29 cellular contexts compared by ENCODE assay signal in the genomic region with DNA sequence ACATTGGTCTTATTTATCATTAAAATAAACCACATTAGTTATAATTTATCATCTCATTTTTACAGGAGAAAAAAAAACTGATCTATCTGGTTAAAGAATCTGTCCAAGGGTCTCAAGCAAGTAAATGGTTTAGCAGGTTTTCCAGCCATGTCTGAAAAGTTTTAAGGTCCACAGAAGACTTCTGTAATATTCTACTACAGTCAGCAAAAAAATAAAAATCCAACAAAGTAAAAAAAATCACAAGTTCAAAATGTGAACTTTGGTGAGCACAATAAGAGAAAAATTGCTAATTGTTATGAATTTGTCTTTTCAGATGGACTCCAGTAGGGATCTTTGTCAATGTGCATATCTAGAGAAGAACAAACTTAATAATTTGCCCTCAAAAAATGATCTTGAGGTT. TPM values are rescaled to one million over a fixed set of nuclear protein-coding genes. Genes with fewer than 3 reads are reported as not detected.
DNase-seq lines count a peak whose midpoint lies in the region; ATAC-seq, FAIRE-seq and TF ChIP-seq lines count a peak whose summit lies in the region.
"Had no signal": no experiment of that assay in that cellular context is flagged by ENCODE, and none has a peak within 500 bp of the region (broad histone marks: within the 10 kb centered on the region; RNA-seq: fewer than 3 reads in every experiment).

No MANE protein-coding gene starts in this region.

- H3K27me3 ChIP-seq in HepG2 (ENCODE audit: control insufficient read depth in 1 of 2, insufficient read depth in 2 of 2, low read length in 2 of 2) (no peaks in the 10 kb centered on the region), right lobe of liver (no peaks in the 10 kb centered on the region), K562 (ENCODE audit: control insufficient read depth in 2 of 2, insufficient read depth in 2 of 2, low read length in 2 of 2) (peaks cover 0 to 3% of the 10 kb centered on the region in 2 experiments; a peak in 1 of 5 replicates)
- H3K27me3 ChIP-seq: BE2C, BLaER1 had no signal

- POLR2A ChIA-PET in HepG2 (lab: Yijun Ruan, JAX) = no interaction called here
- POLR2A ChIA-PET in K562 (lab: Yijun Ruan, JAX) = interaction anchor here (0.7 to 1.1 kb wide), 3 partner anchors 27 to 349 kb away, joined by 4 read pairs; no protein-coding TSS in a partner anchor

- H3K4me2 ChIP-seq in HepG2 (ENCODE audit: low read depth, low read length) = no peak overlapping the region
- H3K4me2 ChIP-seq in K562 (ENCODE audit: insufficient read depth, low read length) = no peak overlapping the region
- H3K4me2 ChIP-seq: BLaER1 had no signal

- intact Hi-C loops in HepG2 (cut with micrococcal nuclease; ENCODE audit: unreplicated experiment) = no loop called here
- intact Hi-C loops in right lobe of liver (cut with DNase I) = no loop called here
- intact Hi-C loops in K562 (cut with micrococcal nuclease) = no loop called here

- CTCF ChIA-PET in HepG2 (lab: Yijun Ruan, JAX; ENCODE audit: low intra/inter-chr PET ratio, low total read pairs) = no interaction called here
- CTCF ChIA-PET in K562 (lab: Yijun Ruan, JAX; ENCODE audit: low intra/inter-chr PET ratio) = no interaction called here

- FAIRE-seq in HepG2 (lab: Jason Lieb, UNC) = no peak
- no peak for FAIRE-seq in K562 (lab: Jason Lieb, UNC)
- FAIRE-seq: GM12878, GM12892, GM18507 had no signal

- no peak overlapping the region for H3K27ac ChIP-seq in HepG2 (ENCODE audit: extremely low read length, insufficient read depth, low read length)
- H3K27ac ChIP-seq in right lobe of liver = no peak overlapping the region
- H3K27ac ChIP-seq in K562 (ENCODE audit: extremely low read depth, low read depth, low read length) = no peak overlapping the region
- H3K27ac ChIP-seq: 22Rv1, BLaER1 had no signal

- H3K4me1 ChIP-seq in HepG2 (ENCODE audit: insufficient read depth, low read length) (no peaks in the 10 kb centered on the region), right lobe of liver (no peaks in the 10 kb centered on the region), K562 (replicated peaks in 1 of 2; ENCODE audit: control insufficient read depth in 2 of 2, insufficient read depth in 2 of 2, low read length in 2 of 2) (no peaks in the 10 kb centered on the region)
- H3K4me1 ChIP-seq: BE2C, BLaER1 had no signal

- H3K36me3 ChIP-seq in HepG2 (replicated peaks in 1 of 2; ENCODE audit: control insufficient read depth in 1 of 2, insufficient read depth in 2 of 2, low read length in 2 of 2) = no peaks in the 10 kb centered on the region
- no peaks in the 10 kb centered on the region for H3K36me3 ChIP-seq in right lobe of liver
- no peaks in the 10 kb centered on the region for H3K36me3 ChIP-seq in K562 (ENCODE audit: control insufficient read depth, insufficient read depth, low read length)
- H3K36me3 ChIP-seq: BE2C, BLaER1 had no signal

- TF ChIP-seq CTCF in HepG2 (CRISPR knock-in tag; IDR thresholded peaks at IDR 0.05) (no peak), right lobe of liver (IDR thresholded peaks at IDR 0.05) (no peak), K562 (IDR thresholded peaks at IDR 0.05 in 2 of 3, conservative IDR thresholded peaks at IDR 0.05 in 1 of 3; ENCODE audit: insufficient read depth in 2 of 3, low read depth in 1 of 3, low read length in 3 of 3) (no peak)

- H3K79me2 ChIP-seq in HepG2 (ENCODE audit: insufficient read depth, low read length) (no peaks in the 10 kb centered on the region), K562 (ENCODE audit: control insufficient read depth, insufficient read depth, low read length) (no peaks in the 10 kb centered on the region)

- TF ChIP-seq EP300 in HepG2 (IDR thresholded peaks at IDR 0.05; ENCODE audit: low read depth in 2 of 2, low read length in 2 of 2) (no peak), HepG2 (CRISPR knock-in tag; IDR thresholded peaks at IDR 0.05; ENCODE audit: borderline replicate concordance) (no peak), K562 (IDR thresholded peaks at IDR 0.05; ENCODE audit: low read length) (no peak)

- H3K9me3 ChIP-seq in HepG2 (ENCODE audit: low read length) (no peaks in the 10 kb centered on the region), right lobe of liver (no peaks in the 10 kb centered on the region), K562 (replicated peaks; ENCODE audit: control insufficient read depth, insufficient read depth, low read depth, low read length) (no peaks in the 10 kb centered on the region)
- H3K9me3 ChIP-seq: BE2C, BLaER1 had no signal

- H3K4me3 ChIP-seq in HepG2 (replicated peaks in 1 of 3; ENCODE audit: insufficient read depth in 1 of 3, low read depth in 2 of 3, low read length in 3 of 3) (no peak overlapping the region), right lobe of liver (no peak overlapping the region), K562 (no peak overlapping the region)
- H3K4me3 ChIP-seq: BLaER1, GM12878 had no signal

- no peak overlapping the region for H2AFZ ChIP-seq in HepG2 (ENCODE audit: low read length)
- H2AFZ ChIP-seq in K562 (ENCODE audit: low read depth, low read length) = no peak overlapping the region

- BruUV-seq in HepG2 (replicated peaks; lab: Mats Ljungman, UMichigan) = no TSS peak
- no TSS peak for BruUV-seq in K562 (replicated peaks; lab: Mats Ljungman, UMichigan)

- no peak overlapping the region for H3K9ac ChIP-seq in HepG2 (ENCODE audit: insufficient read depth, low read depth, low read length)
- no peak overlapping the region for H3K9ac ChIP-seq in K562 (ENCODE audit: insufficient read depth in 1 of 2, low read depth in 2 of 2, low read length in 2 of 2)
- H3K9ac ChIP-seq: BLaER1 had no signal

- TF ChIP-seq RAD21 in HepG2 (CRISPR knock-in tag; IDR thresholded peaks at IDR 0.05) = no peak
- no peak for TF ChIP-seq RAD21 in K562 (CRISPR knock-in tag; conservative IDR thresholded peaks at IDR 0.05 in 1 of 2, IDR thresholded peaks at IDR 0.05 in 1 of 2)

- ATAC-seq in HepG2 = no peak
- no peak for ATAC-seq in right lobe of liver
- no peak for ATAC-seq in K562
- ATAC-seq in HG03460 (IDR thresholded peaks at IDR 0.05; ENCODE audit: unreplicated experiment) = no peak
- ATAC-seq: GM12878 had no signal

- no peak for DNase-seq in HepG2 (ENCODE audit: low spot score)
- no peak for DNase-seq in right lobe of liver
- DNase-seq in K562 (ENCODE audit: extremely low read depth in 1 of 4, low spot score in 3 of 4) = no peak
- DNase-seq: ACHN; BE2C; C1 segment of cervical spinal cord; CD4-positive, alpha-beta memory T cell; CD4-positive, CD25-positive, alpha-beta regulatory T cell; CD8-positive, alpha-beta memory T cell; COR-L47; DMS 273 treated with DMSO at 0.1 percent for 48 hours; DMS153; DMS53; DMS79; DND-41; EL; GDM1 had no signal

- in situ Hi-C loops in HepG2 (cut with HindIII; ENCODE audit: extremely low pct_ligation_motif_present, low pct_unique_long_range_greater_than_20kb) (no loop called here), K562 (cut with MboI) (loop anchor here (10.0 kb wide), 1 partner anchor 277 kb away; no protein-coding TSS in a partner anchor)

- no peaks in the 10 kb centered on the region for H4K20me1 ChIP-seq in HepG2 (ENCODE audit: insufficient read depth, low read length)
- no peaks in the 10 kb centered on the region for H4K20me1 ChIP-seq in K562 (replicated peaks; ENCODE audit: control insufficient read depth, insufficient read depth, low read length)
- H4K20me1 ChIP-seq: BLaER1 had no signal

- H3K9me1 ChIP-seq in K562 (ENCODE audit: control insufficient read depth, insufficient read depth, low read length) = no peaks in the 10 kb centered on the region

- TF ChIP-seq POLR2A in HepG2 (IDR thresholded peaks at IDR 0.05; ENCODE audit: insufficient read depth in 1 of 2, low read depth in 2 of 2, low read length in 2 of 2) (no peak), right lobe of liver (IDR thresholded peaks at IDR 0.05) (no peak), K562 (conservative IDR thresholded peaks at IDR 0.05) (no peak)

RNA-seq across cellular contexts. Expression of a gene that starts 1.3 kb away (rescaled TPM):
- total RNA-seq in HepG2 (2016; rRNA removed; fragmentation: Illumina TruSeq; extraction: Trizol) (not detected in 2 replicates), right lobe of liver (not detected), K562 (2014; rRNA removed) (not detected in 2 replicates), K562 (2014; rRNA removed; fragmentation: Illumina TruSeq; extraction: Trizol) (not detected in 2 replicates), K562 (2015; rRNA removed; fragmentation: Illumina TruSeq; extraction: Trizol) (not detected in 2 replicates), K562 (2021) (not detected in 2 replicates)
- not detected in 2 replicates for total RNA-seq in HepG2 (2016; cell fraction: cytosol; rRNA removed; fragmentation: Illumina TruSeq; extraction: Trizol; ENCODE audit: low read depth)
- total RNA-seq in HepG2 (2016; cell fraction: insoluble cytoplasmic fraction; rRNA removed; fragmentation: Illumina TruSeq; extraction: Trizol) = not detected in 2 replicates
- total RNA-seq in HepG2 (2016; cell fraction: membrane; rRNA removed; fragmentation: Illumina TruSeq; extraction: Trizol) = not detected in 2 replicates
- not detected in 2 replicates for total RNA-seq in HepG2 (2016; cell fraction: nucleus; rRNA removed; fragmentation: Illumina TruSeq; extraction: Trizol)
- polyA plus RNA-seq in HepG2 (2011; rRNA removed) (not detected in 2 replicates), K562 (2011; rRNA removed) (not detected in 2 replicates), K562 (2014; fragmentation: Illumina TruSeq; extraction: Trizol) (not detected in 2 replicates), K562 (2014; fragmentation: Nextera tagmentation; extraction: Ambion mirVana) (not detected), K562 (2014; rRNA removed) (not detected in 2 replicates)
- polyA plus RNA-seq in HepG2 (2011; cell fraction: cytosol; rRNA removed) = not detected in 2 replicates
- polyA plus RNA-seq in HepG2 (2011; cell fraction: nucleus; rRNA removed) = not detected in 2 replicates
- not detected in 2 replicates for polyA plus RNA-seq in HepG2 (2012)
- not detected in 2 replicates for polyA plus RNA-seq in HepG2 (2016; cell fraction: cytosol; fragmentation: Illumina TruSeq; extraction: Trizol; ENCODE audit: low read depth)
- polyA plus RNA-seq in HepG2 (2016; cell fraction: insoluble cytoplasmic fraction; fragmentation: Illumina TruSeq; extraction: Trizol; ENCODE audit: low read depth) = not detected in 2 replicates
- not detected in 2 replicates for polyA plus RNA-seq in HepG2 (2016; cell fraction: membrane; fragmentation: Illumina TruSeq; extraction: Trizol; ENCODE audit: low read depth)
- not detected in 2 replicates for polyA plus RNA-seq in HepG2 (2016; cell fraction: nucleus; fragmentation: Illumina TruSeq; extraction: Trizol; ENCODE audit: insufficient read depth, low read depth)
- polyA minus RNA-seq in HepG2 (2011; rRNA and poly(A)+ RNA removed; ENCODE audit: low replicate concordance) = not detected in 2 replicates
- not detected in 2 replicates for polyA minus RNA-seq in HepG2 (2011; cell fraction: cytosol; rRNA and poly(A)+ RNA removed)
- not detected in 2 replicates for polyA minus RNA-seq in HepG2 (2011; cell fraction: nucleus; rRNA and poly(A)+ RNA removed)
- total RNA-seq in K562 (2011; cell fraction: chromatin; rRNA removed; ENCODE audit: low replicate concordance) = not detected in 2 replicates
- total RNA-seq in K562 (2011; cell fraction: nucleolus; rRNA removed) = not detected in 2 replicates
- total RNA-seq in K562 (2011; cell fraction: nucleoplasm; rRNA removed) = not detected in 2 replicates
- not detected in 2 replicates for polyA plus RNA-seq in K562 (2011; cell fraction: cytosol; rRNA removed)
- polyA plus RNA-seq in K562 (2011; cell fraction: nucleus; rRNA removed) = not detected in 2 replicates
- polyA plus RNA-seq in K562 (2012) = not detected in 2 replicates
- polyA minus RNA-seq in K562 (2011; rRNA and poly(A)+ RNA removed) = not detected in 2 replicates
- polyA minus RNA-seq in K562 (2011; cell fraction: cytosol; rRNA and poly(A)+ RNA removed) = not detected in 2 replicates
- polyA minus RNA-seq in K562 (2011; cell fraction: nucleus; rRNA and poly(A)+ RNA removed) = not detected in 2 replicates
- total RNA-seq: A172; A673; CD4-positive, alpha-beta memory T cell; CD4-positive, CD25-positive, alpha-beta regulatory T cell; CD8-positive, alpha-beta memory T cell; Daoy; G401; GM12878 had no signal
- polyA plus RNA-seq: AG04450; CD14-positive monocyte; CD4-positive, alpha-beta memory T cell; CD4-positive, CD25-positive, alpha-beta regulatory T cell; CD8-positive, alpha-beta memory T cell; GM12878 had no signal

RNA-seq across cellular contexts. Expression of a gene that starts 11.3 kb away (rescaled TPM):
- total RNA-seq in HepG2 (2016; rRNA removed; fragmentation: Illumina TruSeq; extraction: Trizol) (not detected in 2 replicates), right lobe of liver (not detected), K562 (2014; rRNA removed) (not detected in 2 replicates), K562 (2014; rRNA removed; fragmentation: Illumina TruSeq; extraction: Trizol) (not detected in 2 replicates), K562 (2015; rRNA removed; fragmentation: Illumina TruSeq; extraction: Trizol) (not detected in 2 replicates), K562 (2021) (not detected in 2 replicates)
- not detected in 2 replicates for total RNA-seq in HepG2 (2016; cell fraction: cytosol; rRNA removed; fragmentation: Illumina TruSeq; extraction: Trizol; ENCODE audit: low read depth)
- total RNA-seq in HepG2 (2016; cell fraction: insoluble cytoplasmic fraction; rRNA removed; fragmentation: Illumina TruSeq; extraction: Trizol) = not detected in 2 replicates
- total RNA-seq in HepG2 (2016; cell fraction: membrane; rRNA removed; fragmentation: Illumina TruSeq; extraction: Trizol) = not detected in 2 replicates
- not detected in 2 replicates for total RNA-seq in HepG2 (2016; cell fraction: nucleus; rRNA removed; fragmentation: Illumina TruSeq; extraction: Trizol)
- polyA plus RNA-seq in HepG2 (2011; rRNA removed) (not detected in 2 replicates), K562 (2011; rRNA removed) (not detected in 2 replicates), K562 (2014; fragmentation: Illumina TruSeq; extraction: Trizol) (not detected in 2 replicates), K562 (2014; fragmentation: Nextera tagmentation; extraction: Ambion mirVana) (not detected), K562 (2014; rRNA removed) (not detected in 2 replicates)
- polyA plus RNA-seq in HepG2 (2011; cell fraction: cytosol; rRNA removed) = not detected in 2 replicates
- polyA plus RNA-seq in HepG2 (2011; cell fraction: nucleus; rRNA removed) = not detected in 2 replicates
- polyA plus RNA-seq in HepG2 (2012) = not detected in 2 replicates
- not detected in 2 replicates for polyA plus RNA-seq in HepG2 (2016; cell fraction: cytosol; fragmentation: Illumina TruSeq; extraction: Trizol; ENCODE audit: low read depth)
- polyA plus RNA-seq in HepG2 (2016; cell fraction: insoluble cytoplasmic fraction; fragmentation: Illumina TruSeq; extraction: Trizol; ENCODE audit: low read depth) = not detected in 2 replicates
- not detected in 2 replicates for polyA plus RNA-seq in HepG2 (2016; cell fraction: membrane; fragmentation: Illumina TruSeq; extraction: Trizol; ENCODE audit: low read depth)
- polyA plus RNA-seq in HepG2 (2016; cell fraction: nucleus; fragmentation: Illumina TruSeq; extraction: Trizol; ENCODE audit: insufficient read depth, low read depth) = not detected in 2 replicates
- polyA minus RNA-seq in HepG2 (2011; rRNA and poly(A)+ RNA removed; ENCODE audit: low replicate concordance) = not detected in 2 replicates
- not detected in 2 replicates for polyA minus RNA-seq in HepG2 (2011; cell fraction: cytosol; rRNA and poly(A)+ RNA removed)
- polyA minus RNA-seq in HepG2 (2011; cell fraction: nucleus; rRNA and poly(A)+ RNA removed) = not detected in 2 replicates
- not detected in 2 replicates for total RNA-seq in K562 (2011; cell fraction: chromatin; rRNA removed; ENCODE audit: low replicate concordance)
- not detected in 2 replicates for total RNA-seq in K562 (2011; cell fraction: nucleolus; rRNA removed)
- total RNA-seq in K562 (2011; cell fraction: nucleoplasm; rRNA removed) = not detected in 2 replicates
- polyA plus RNA-seq in K562 (2011; cell fraction: cytosol; rRNA removed) = not detected in 2 replicates
- not detected in 2 replicates for polyA plus RNA-seq in K562 (2011; cell fraction: nucleus; rRNA removed)
- not detected in 2 replicates for polyA plus RNA-seq in K562 (2012)
- not detected in 2 replicates for polyA minus RNA-seq in K562 (2011; rRNA and poly(A)+ RNA removed)
- polyA minus RNA-seq in K562 (2011; cell fraction: cytosol; rRNA and poly(A)+ RNA removed) = not detected in 2 replicates
- polyA minus RNA-seq in K562 (2011; cell fraction: nucleus; rRNA and poly(A)+ RNA removed) = not detected in 2 replicates
- total RNA-seq: A172; A673; CD4-positive, alpha-beta memory T cell; CD4-positive, CD25-positive, alpha-beta regulatory T cell; CD8-positive, alpha-beta memory T cell; Daoy; G401; GM12878 had no signal
- polyA plus RNA-seq: AG04450; CD14-positive monocyte; CD4-positive, alpha-beta memory T cell; CD4-positive, CD25-positive, alpha-beta regulatory T cell; CD8-positive, alpha-beta memory T cell; GM12878 had no signal

RNA-seq across cellular contexts. Expression of a gene that starts 24.3 kb away (rescaled TPM):
- total RNA-seq in HepG2 (2016; rRNA removed; fragmentation: Illumina TruSeq; extraction: Trizol) = not detected in 2 replicates
- total RNA-seq in HepG2 (2016; cell fraction: cytosol; rRNA removed; fragmentation: Illumina TruSeq; extraction: Trizol; ENCODE audit: low read depth) = not detected in 2 replicates
- total RNA-seq in HepG2 (2016; cell fraction: insoluble cytoplasmic fraction; rRNA removed; fragmentation: Illumina TruSeq; extraction: Trizol) = not detected in 2 replicates
- total RNA-seq in HepG2 (2016; cell fraction: membrane; rRNA removed; fragmentation: Illumina TruSeq; extraction: Trizol) = not detected in 2 replicates
- not detected in 2 replicates for total RNA-seq in HepG2 (2016; cell fraction: nucleus; rRNA removed; fragmentation: Illumina TruSeq; extraction: Trizol)
- polyA plus RNA-seq in HepG2 (2011; rRNA removed) = not detected in 2 replicates
- not detected in 2 replicates for polyA plus RNA-seq in HepG2 (2011; cell fraction: cytosol; rRNA removed)
- polyA plus RNA-seq in HepG2 (2011; cell fraction: nucleus; rRNA removed) = not detected in 2 replicates
- polyA plus RNA-seq in HepG2 (2012) = not detected in 2 replicates
- polyA plus RNA-seq in HepG2 (2016; cell fraction: cytosol; fragmentation: Illumina TruSeq; extraction: Trizol; ENCODE audit: low read depth) = not detected in 2 replicates
- polyA plus RNA-seq in HepG2 (2016; cell fraction: insoluble cytoplasmic fraction; fragmentation: Illumina TruSeq; extraction: Trizol; ENCODE audit: low read depth) = not detected in 2 replicates
- polyA plus RNA-seq in HepG2 (2016; cell fraction: membrane; fragmentation: Illumina TruSeq; extraction: Trizol; ENCODE audit: low read depth) = not detected in 2 replicates
- not detected in 2 replicates for polyA plus RNA-seq in HepG2 (2016; cell fraction: nucleus; fragmentation: Illumina TruSeq; extraction: Trizol; ENCODE audit: insufficient read depth, low read depth)
- polyA minus RNA-seq in HepG2 (2011; rRNA and poly(A)+ RNA removed; ENCODE audit: low replicate concordance) = not detected in 2 replicates
- polyA minus RNA-seq in HepG2 (2011; cell fraction: cytosol; rRNA and poly(A)+ RNA removed) = not detected in 2 replicates
- polyA minus RNA-seq in HepG2 (2011; cell fraction: nucleus; rRNA and poly(A)+ RNA removed) = not detected in 2 replicates
- not detected for total RNA-seq in right lobe of liver
- total RNA-seq in K562 (2011; cell fraction: chromatin; rRNA removed; ENCODE audit: low replicate concordance) = not detected in 2 replicates
- not detected in 2 replicates for total RNA-seq in K562 (2011; cell fraction: nucleolus; rRNA removed)
- total RNA-seq in K562 (2011; cell fraction: nucleoplasm; rRNA removed) = not detected in 2 replicates
- total RNA-seq in K562 (2014; rRNA removed) = not detected in 2 replicates
- total RNA-seq in K562 (2014; rRNA removed; fragmentation: Illumina TruSeq; extraction: Trizol) = not detected in 2 replicates
- not detected in 2 replicates for total RNA-seq in K562 (2015; rRNA removed; fragmentation: Illumina TruSeq; extraction: Trizol)
- not detected in 2 replicates for total RNA-seq in K562 (2021)
- not detected in 2 replicates for polyA plus RNA-seq in K562 (2011; rRNA removed)
- polyA plus RNA-seq in K562 (2011; cell fraction: cytosol; rRNA removed) = not detected in 2 replicates
- polyA plus RNA-seq in K562 (2011; cell fraction: nucleus; rRNA removed) = not detected in 2 replicates
- polyA plus RNA-seq in K562 (2012) = not detected in 2 replicates
- polyA plus RNA-seq in K562 (2014; fragmentation: Illumina TruSeq; extraction: Trizol) = not detected in 2 replicates
- polyA plus RNA-seq in K562 (2014; fragmentation: Nextera tagmentation; extraction: Ambion mirVana) = not detected
- polyA plus RNA-seq in K562 (2014; rRNA removed) = not detected in 2 replicates
- polyA minus RNA-seq in K562 (2011; rRNA and poly(A)+ RNA removed) = 0.21 TPM in 1 of 2 replicates, not detected in the other
- not detected in 2 replicates for polyA minus RNA-seq in K562 (2011; cell fraction: cytosol; rRNA and poly(A)+ RNA removed)
- polyA minus RNA-seq in K562 (2011; cell fraction: nucleus; rRNA and poly(A)+ RNA removed) = not detected in 2 replicates
- total RNA-seq: A172; A673; CD4-positive, alpha-beta memory T cell; CD4-positive, CD25-positive, alpha-beta regulatory T cell; CD8-positive, alpha-beta memory T cell; Daoy; G401; GM12878 had no signal
- polyA plus RNA-seq: AG04450; CD14-positive monocyte; CD4-positive, alpha-beta memory T cell; CD4-positive, CD25-positive, alpha-beta regulatory T cell; CD8-positive, alpha-beta memory T cell; GM12878 had no signal

RNA-seq across cellular contexts. Expression of a gene that starts 40.1 kb away (rescaled TPM):
- total RNA-seq in HepG2 (2016; rRNA removed; fragmentation: Illumina TruSeq; extraction: Trizol) (not detected in 2 replicates), right lobe of liver (not detected), K562 (2014; rRNA removed) (not detected in 2 replicates), K562 (2014; rRNA removed; fragmentation: Illumina TruSeq; extraction: Trizol) (not detected in 2 replicates), K562 (2015; rRNA removed; fragmentation: Illumina TruSeq; extraction: Trizol) (not detected in 2 replicates), K562 (2021) (not detected in 2 replicates)
- total RNA-seq in HepG2 (2016; cell fraction: cytosol; rRNA removed; fragmentation: Illumina TruSeq; extraction: Trizol; ENCODE audit: low read depth) = not detected in 2 replicates
- not detected in 2 replicates for total RNA-seq in HepG2 (2016; cell fraction: insoluble cytoplasmic fraction; rRNA removed; fragmentation: Illumina TruSeq; extraction: Trizol)
- not detected in 2 replicates for total RNA-seq in HepG2 (2016; cell fraction: membrane; rRNA removed; fragmentation: Illumina TruSeq; extraction: Trizol)
- not detected in 2 replicates for total RNA-seq in HepG2 (2016; cell fraction: nucleus; rRNA removed; fragmentation: Illumina TruSeq; extraction: Trizol)
- polyA plus RNA-seq in HepG2 (2011; rRNA removed) (not detected in 2 replicates), K562 (2011; rRNA removed) (not detected in 2 replicates), K562 (2014; fragmentation: Illumina TruSeq; extraction: Trizol) (not detected in 2 replicates), K562 (2014; fragmentation: Nextera tagmentation; extraction: Ambion mirVana) (not detected), K562 (2014; rRNA removed) (not detected in 2 replicates)
- polyA plus RNA-seq in HepG2 (2011; cell fraction: cytosol; rRNA removed) = not detected in 2 replicates
- polyA plus RNA-seq in HepG2 (2011; cell fraction: nucleus; rRNA removed) = not detected in 2 replicates
- polyA plus RNA-seq in HepG2 (2012) = not detected in 2 replicates
- polyA plus RNA-seq in HepG2 (2016; cell fraction: cytosol; fragmentation: Illumina TruSeq; extraction: Trizol; ENCODE audit: low read depth) = not detected in 2 replicates
- polyA plus RNA-seq in HepG2 (2016; cell fraction: insoluble cytoplasmic fraction; fragmentation: Illumina TruSeq; extraction: Trizol; ENCODE audit: low read depth) = not detected in 2 replicates
- polyA plus RNA-seq in HepG2 (2016; cell fraction: membrane; fragmentation: Illumina TruSeq; extraction: Trizol; ENCODE audit: low read depth) = not detected in 2 replicates
- polyA plus RNA-seq in HepG2 (2016; cell fraction: nucleus; fragmentation: Illumina TruSeq; extraction: Trizol; ENCODE audit: insufficient read depth, low read depth) = not detected in 2 replicates
- polyA minus RNA-seq in HepG2 (2011; rRNA and poly(A)+ RNA removed; ENCODE audit: low replicate concordance) = not detected in 2 replicates
- not detected in 2 replicates for polyA minus RNA-seq in HepG2 (2011; cell fraction: cytosol; rRNA and poly(A)+ RNA removed)
- polyA minus RNA-seq in HepG2 (2011; cell fraction: nucleus; rRNA and poly(A)+ RNA removed) = not detected in 2 replicates
- total RNA-seq in K562 (2011; cell fraction: chromatin; rRNA removed; ENCODE audit: low replicate concordance) = not detected in 2 replicates
- total RNA-seq in K562 (2011; cell fraction: nucleolus; rRNA removed) = not detected in 2 replicates
- not detected in 2 replicates for total RNA-seq in K562 (2011; cell fraction: nucleoplasm; rRNA removed)
- not detected in 2 replicates for polyA plus RNA-seq in K562 (2011; cell fraction: cytosol; rRNA removed)
- not detected in 2 replicates for polyA plus RNA-seq in K562 (2011; cell fraction: nucleus; rRNA removed)
- not detected in 2 replicates for polyA plus RNA-seq in K562 (2012)
- polyA minus RNA-seq in K562 (2011; rRNA and poly(A)+ RNA removed) = not detected in 2 replicates
- polyA minus RNA-seq in K562 (2011; cell fraction: cytosol; rRNA and poly(A)+ RNA removed) = not detected in 2 replicates
- not detected in 2 replicates for polyA minus RNA-seq in K562 (2011; cell fraction: nucleus; rRNA and poly(A)+ RNA removed)
- total RNA-seq: A172; A673; CD4-positive, alpha-beta memory T cell; CD4-positive, CD25-positive, alpha-beta regulatory T cell; CD8-positive, alpha-beta memory T cell; Daoy; G401; GM12878 had no signal
- polyA plus RNA-seq: AG04450; CD14-positive monocyte; CD4-positive, alpha-beta memory T cell; CD4-positive, CD25-positive, alpha-beta regulatory T cell; CD8-positive, alpha-beta memory T cell; GM12878 had no signal
